Comparison of ENCODE assay signal across 8 cellular contexts in the genomic region with DNA sequence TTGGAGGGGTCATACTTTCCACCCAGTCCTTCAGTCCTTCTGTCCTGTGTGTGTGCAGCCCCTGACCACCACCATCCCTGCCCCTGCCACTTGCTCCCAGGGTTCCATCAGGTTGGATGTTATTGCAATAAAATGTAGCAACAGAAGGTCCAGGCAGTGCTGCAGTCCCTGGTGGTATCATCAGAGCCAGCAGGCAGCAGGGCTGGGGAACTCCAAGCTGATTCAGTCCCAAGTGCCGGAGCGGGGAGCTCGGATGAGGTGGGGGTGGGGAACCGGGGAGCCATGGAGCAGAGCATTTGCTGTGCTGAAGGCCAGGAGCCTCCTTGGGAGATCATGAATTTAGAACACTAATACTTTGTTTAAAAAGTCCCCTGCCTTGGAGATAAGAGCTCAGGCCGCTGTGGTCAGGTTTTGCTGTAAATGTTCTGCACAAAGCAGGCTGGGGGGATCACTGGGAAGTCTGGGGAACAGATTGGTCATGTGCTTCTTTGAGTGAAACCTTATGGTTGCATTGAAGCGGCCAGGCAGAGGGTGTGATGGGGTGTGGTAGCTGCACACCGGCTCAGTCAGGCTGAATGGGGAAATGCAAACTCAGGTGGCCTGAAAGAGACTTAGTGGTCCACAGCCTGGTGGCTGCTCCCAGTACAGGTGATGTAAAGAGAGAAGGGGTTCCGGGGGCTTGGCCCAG.
A peak's percentile ranks its signal among the peaks of the same experiment; 100 is the strongest.
DNase-seq lines count a peak whose midpoint lies in the region; ATAC-seq and TF ChIP-seq lines count a peak whose summit lies in the region.
"Had no signal": no experiment of that assay in that cellular context is flagged by ENCODE, and none has a peak within 500 bp of the region (broad histone marks: within the 10 kb centered on the region; RNA-seq: fewer than 3 reads in every experiment).

No MANE protein-coding gene starts in this region.

- peaks cover 54% of the 10 kb centered on the region for H3F3A ChIP-seq in GM23248 (ENCODE audit: insufficient read depth)

- DNase-seq in GM23248: peak; percentile 76
- DNase-seq in T-helper 17 cell: no peak
- peak in 1 of 5 donors; percentile 29 for DNase-seq in heart left ventricle
- no peak for DNase-seq in T-helper 2 cell treated with Interferon-gamma antibody and Interleukin-4, amounts not matched to agents 5 μg/mL and 100 μg/mL, for 36 hours (ENCODE audit: low spot score)
- no peak for DNase-seq in activated CD4-positive, alpha-beta T cell treated with anti-CD3 and anti-CD28 coated beads for 4 hours
- DNase-seq in activated CD4-positive, alpha-beta memory T cell treated with anti-CD3 and anti-CD28 coated beads, Interleukin-2, amount 10 ng/mL, durations not matched to agents 7 days and 5 days: no peak
- DNase-seq: activated T-cell treated with anti-CD3 and anti-CD28 coated beads, Interleukin-2, amount 50 U/mL, for 4 hours had no signal

- CTCF ChIA-PET in activated CD4-positive, alpha-beta memory T cell treated with anti-CD3 and anti-CD28 coated beads, Interleukin-2, amount 10 ng/mL, durations not matched to agents 7 days and 5 days (lab: Charles Lee): interaction anchor here (1.0 kb wide), 1 partner anchor 34 kb away, joined by 5 read pairs; no protein-coding TSS in a partner anchor

- TF ChIP-seq CTCF in heart left ventricle (IDR thresholded peaks at IDR 0.05): no peak

- H3K27ac ChIP-seq in GM23248 (peak overlapping the region; percentile 88), heart left ventricle (peak overlapping the region in 9 of 12 donors; percentile 34 to 80 (median 62))

- H3K9me2 ChIP-seq in GM23248 (ENCODE audit: insufficient read depth): no peaks in the 10 kb centered on the region

- no peaks in the 10 kb centered on the region for H3K36me3 Mint-ChIP-seq in T-helper 17 cell (ENCODE audit: low read depth)
- H3K36me3 Mint-ChIP-seq in stimulated activated memory B cell treated with anti-CD40 and anti-IgM and Interleukin-4, amounts not matched to agents 10 μg/mL and 1 μg/mL and 100 μg/mL, for 72 hours: peaks cover 7% of the 10 kb centered on the region
- H3K36me3 Mint-ChIP-seq in T-helper 2 cell treated with Interferon-gamma antibody and Interleukin-4, amounts not matched to agents 5 μg/mL and 100 μg/mL, for 36 hours (ENCODE audit: low read depth): no peaks in the 10 kb centered on the region
- no peaks in the 10 kb centered on the region for H3K36me3 Mint-ChIP-seq in activated CD4-positive, alpha-beta memory T cell treated with anti-CD3 and anti-CD28 coated beads, Interleukin-2, amount 10 ng/mL, durations not matched to agents 7 days and 5 days (ENCODE audit: low read depth)

- peaks cover 46% of the 10 kb centered on the region for H3K4me1 Mint-ChIP-seq in T-helper 17 cell
- peaks cover 69% of the 10 kb centered on the region for H3K4me1 Mint-ChIP-seq in stimulated activated memory B cell treated with anti-CD40 and anti-IgM and Interleukin-4, amounts not matched to agents 10 μg/mL and 1 μg/mL and 100 μg/mL, for 72 hours
- H3K4me1 Mint-ChIP-seq in T-helper 2 cell treated with Interferon-gamma antibody and Interleukin-4, amounts not matched to agents 5 μg/mL and 100 μg/mL, for 36 hours (ENCODE audit: low read depth): peaks cover 44% of the 10 kb centered on the region
- peaks cover 51% of the 10 kb centered on the region for H3K4me1 Mint-ChIP-seq in activated CD4-positive, alpha-beta memory T cell treated with anti-CD3 and anti-CD28 coated beads, Interleukin-2, amount 10 ng/mL, durations not matched to agents 7 days and 5 days

- POLR2A ChIA-PET in activated CD4-positive, alpha-beta memory T cell treated with anti-CD3 and anti-CD28 coated beads, Interleukin-2, amount 10 ng/mL, durations not matched to agents 7 days and 5 days (lab: Charles Lee): interaction anchor here (1.2 to 2.7 kb wide), 2 partner anchors 9 to 10 kb away, joined by 3 to 9 read pairs; no protein-coding TSS in a partner anchor

- peak overlapping the region; percentile 85 for H3K27ac Mint-ChIP-seq in T-helper 17 cell
- H3K27ac Mint-ChIP-seq in stimulated activated memory B cell treated with anti-CD40 and anti-IgM and Interleukin-4, amounts not matched to agents 10 μg/mL and 1 μg/mL and 100 μg/mL, for 72 hours: peak overlapping the region; percentile 4
- no peak overlapping the region for H3K27ac Mint-ChIP-seq in T-helper 2 cell treated with Interferon-gamma antibody and Interleukin-4, amounts not matched to agents 5 μg/mL and 100 μg/mL, for 36 hours
- H3K27ac Mint-ChIP-seq in activated CD4-positive, alpha-beta memory T cell treated with anti-CD3 and anti-CD28 coated beads, Interleukin-2, amount 10 ng/mL, durations not matched to agents 7 days and 5 days: no peak overlapping the region

- 34 to 40% methylated on average over 8 of the region's 8 CpGs for WGBS in GM23248 (ENCODE audit: low coverage in 1 of 2, low lambda C conversion rate in 2 of 2, missing lambda C conversion rate in 2 of 2), 2 experiments
- WGBS in heart left ventricle, 4 donors: 64 to 74% (median 70%) methylated on average over 8 of the region's 8 CpGs

- intact Hi-C loops in heart left ventricle (cut with DNase I): no loop called here

- in situ Hi-C loops in GM23248 (cut with MboI): no loop called here

- no peak overlapping the region for H3K4me2 ChIP-seq in GM23248 (ENCODE audit: unreplicated experiment)

- H3K27me3 ChIP-seq in GM23248 (replicated peaks; ENCODE audit: insufficient read depth): no peaks in the 10 kb centered on the region
- no peaks in the 10 kb centered on the region for H3K27me3 ChIP-seq in heart left ventricle

- H3K4me3 Mint-ChIP-seq in T-helper 17 cell: no peak overlapping the region
- H3K4me3 Mint-ChIP-seq in stimulated activated memory B cell treated with anti-CD40 and anti-IgM and Interleukin-4, amounts not matched to agents 10 μg/mL and 1 μg/mL and 100 μg/mL, for 72 hours: no peak overlapping the region
- no peak overlapping the region for H3K4me3 Mint-ChIP-seq in T-helper 2 cell treated with Interferon-gamma antibody and Interleukin-4, amounts not matched to agents 5 μg/mL and 100 μg/mL, for 36 hours
- no peak overlapping the region for H3K4me3 Mint-ChIP-seq in activated CD4-positive, alpha-beta memory T cell treated with anti-CD3 and anti-CD28 coated beads, Interleukin-2, amount 10 ng/mL, durations not matched to agents 7 days and 5 days
- H3K4me3 Mint-ChIP-seq: activated T-cell treated with anti-CD3 and anti-CD28 coated beads, Interleukin-2, amount 50 U/mL, for 4 hours had no signal

- H3K4me1 ChIP-seq in GM23248 (ENCODE audit: insufficient read depth) (peaks cover 60% of the 10 kb centered on the region), heart left ventricle (peaks cover 0 to 77% (median 67%) of the 10 kb centered on the region in 12 donors)

- H4K20me1 ChIP-seq in GM23248 (ENCODE audit: insufficient read depth): no peaks in the 10 kb centered on the region

- peak overlapping the region; percentile 79 for H3K9ac ChIP-seq in GM23248

- H3K36me3 ChIP-seq in GM23248 (ENCODE audit: low read depth) (no peaks in the 10 kb centered on the region), heart left ventricle (no peaks in the 10 kb centered on the region)

- no peak overlapping the region for H2AFZ ChIP-seq in GM23248

- H3K27me3 Mint-ChIP-seq in T-helper 17 cell: no peaks in the 10 kb centered on the region
- H3K27me3 Mint-ChIP-seq in stimulated activated memory B cell treated with anti-CD40 and anti-IgM and Interleukin-4, amounts not matched to agents 10 μg/mL and 1 μg/mL and 100 μg/mL, for 72 hours: no peaks in the 10 kb centered on the region
- H3K27me3 Mint-ChIP-seq in T-helper 2 cell treated with Interferon-gamma antibody and Interleukin-4, amounts not matched to agents 5 μg/mL and 100 μg/mL, for 36 hours (ENCODE audit: low read depth): peaks cover 8% of the 10 kb centered on the region
- peaks cover 20% of the 10 kb centered on the region for H3K27me3 Mint-ChIP-seq in activated CD4-positive, alpha-beta memory T cell treated with anti-CD3 and anti-CD28 coated beads, Interleukin-2, amount 10 ng/mL, durations not matched to agents 7 days and 5 days

- TF ChIP-seq POLR2A in heart left ventricle (IDR thresholded peaks at IDR 0.05): no peak

- H3K4me3 ChIP-seq in GM23248: no peak overlapping the region
- H3K4me3 ChIP-seq in heart left ventricle: no peak overlapping the region

- ATAC-seq in T-helper 17 cell (no peak), heart left ventricle (no peak)
- ATAC-seq in stimulated activated memory B cell treated with anti-CD40 and anti-IgM and Interleukin-4, amounts not matched to agents 10 μg/mL and 1 μg/mL and 100 μg/mL, for 72 hours: peak; percentile 77

- H3K9me3 ChIP-seq in GM23248 (ENCODE audit: low read depth): no peaks in the 10 kb centered on the region
- no peaks in the 10 kb centered on the region for H3K9me3 ChIP-seq in T-helper 17 cell (ENCODE audit: control insufficient read depth, low read length, poor library complexity, severe bottlenecking)
- H3K9me3 ChIP-seq in heart left ventricle: no peaks in the 10 kb centered on the region

- H3K9me3 Mint-ChIP-seq in stimulated activated memory B cell treated with anti-CD40 and anti-IgM and Interleukin-4, amounts not matched to agents 10 μg/mL and 1 μg/mL and 100 μg/mL, for 72 hours: no peaks in the 10 kb centered on the region
- no peaks in the 10 kb centered on the region for H3K9me3 Mint-ChIP-seq in T-helper 2 cell treated with Interferon-gamma antibody and Interleukin-4, amounts not matched to agents 5 μg/mL and 100 μg/mL, for 36 hours
- H3K9me3 Mint-ChIP-seq in activated CD4-positive, alpha-beta memory T cell treated with anti-CD3 and anti-CD28 coated beads, Interleukin-2, amount 10 ng/mL, durations not matched to agents 7 days and 5 days: no peaks in the 10 kb centered on the region
- H3K9me3 Mint-ChIP-seq: activated T-cell treated with anti-CD3 and anti-CD28 coated beads, Interleukin-2, amount 50 U/mL, for 4 hours had no signal

- H3K79me2 ChIP-seq in GM23248 (ENCODE audit: insufficient read depth): peaks cover 100% of the 10 kb centered on the region

Comparison
In these comparisons a context has a peak if more than half of its experiments do, and no peak if none do; other contexts are left out.
1. H3K27ac Mint-ChIP-seq: peak in T-helper 17 cell (single experiment) and stimulated activated memory B cell treated with anti-CD40 and anti-IgM and Interleukin-4, amounts not matched to agents 10 μg/mL and 1 μg/mL and 100 μg/mL, for 72 hours (single experiment); none in T-helper 2 cell treated with Interferon-gamma antibody and Interleukin-4, amounts not matched to agents 5 μg/mL and 100 μg/mL, for 36 hours (single experiment) and activated CD4-positive, alpha-beta memory T cell treated with anti-CD3 and anti-CD28 coated beads, Interleukin-2, amount 10 ng/mL, durations not matched to agents 7 days and 5 days (single experiment).